15 cellular contexts compared by ENCODE assay signal in genomic region chr5:125044491-125045282, GRCh38.
DNase-seq lines count a peak whose midpoint lies in the region; ATAC-seq, FAIRE-seq and TF ChIP-seq lines count a peak whose summit lies in the region.
"Had no signal": no experiment of that assay in that cellular context is flagged by ENCODE, and none has a peak within 500 bp of the region (broad histone marks: within the 10 kb centered on the region; RNA-seq: fewer than 3 reads in every experiment).

No MANE protein-coding gene starts in this region.

- dilution Hi-C loops in endothelial cell of umbilical vein (cut with MboI; ENCODE audit: extremely low pct_ligation_motif_present, low sequenced_read_pairs) = no loop called here

- H3K4me1 ChIP-seq in BE2C = peaks cover 20% of the 10 kb centered on the region
- peaks cover 34% of the 10 kb centered on the region for H3K4me1 ChIP-seq in endothelial cell of umbilical vein (ENCODE audit: control insufficient read depth, extremely low read depth, insufficient read depth, low read length)

- POLR2A ChIA-PET in endothelial cell of umbilical vein (lab: Charles Lee) = no interaction called here

- H3K4me3 Mint-ChIP-seq in nephron progenitor cell = peak overlapping the region; percentile 11
- H3K4me3 Mint-ChIP-seq: activated CD8-positive, alpha-beta memory T cell treated with anti-CD3 and anti-CD28 coated beads, Interleukin-2, amount 10 ng/mL, durations not matched to agents 7 days and 5 days; activated naive CD4-positive, alpha-beta T cell treated with anti-CD3 and anti-CD28 coated beads for 36 hours; natural killer cell treated with Interleukin-12 subunit alpha and Interleukin-12 subunit beta and Interleukin-15 and Interleukin-18, amount 100 ng/mL, for 72 hours; WTC11 had no signal

- CTCF ChIA-PET in endothelial cell of umbilical vein (lab: Charles Lee) = interaction anchor here (1.3 to 1.7 kb wide), 2 partner anchors 30 to 297 kb away, joined by 3 read pairs; no protein-coding TSS in a partner anchor

- H3K36me3 Mint-ChIP-seq in nephron progenitor cell (ENCODE audit: low read depth) = peaks cover 2% of the 10 kb centered on the region
- H3K36me3 Mint-ChIP-seq in activated naive CD4-positive, alpha-beta T cell treated with anti-CD3 and anti-CD28 coated beads, Interleukin-2, amount 50 U/mL, for 72 hours = no peaks in the 10 kb centered on the region
- H3K36me3 Mint-ChIP-seq: activated CD8-positive, alpha-beta memory T cell treated with anti-CD3 and anti-CD28 coated beads, Interleukin-2, amount 10 ng/mL, durations not matched to agents 7 days and 5 days; natural killer cell treated with Interleukin-12 subunit alpha and Interleukin-12 subunit beta and Interleukin-15 and Interleukin-18, amount 100 ng/mL, for 72 hours; WTC11 had no signal

- H3K9me3 ChIP-seq in BE2C (no peaks in the 10 kb centered on the region), endothelial cell of umbilical vein (replicated peaks; ENCODE audit: control insufficient read depth, insufficient read depth, low read length) (no peaks in the 10 kb centered on the region)

- no peaks in the 10 kb centered on the region for H3K79me2 ChIP-seq in endothelial cell of umbilical vein (ENCODE audit: control insufficient read depth, insufficient read depth, low read length)

- H3K9me1 ChIP-seq in endothelial cell of umbilical vein (replicated peaks; ENCODE audit: control insufficient read depth, extremely low read depth, insufficient read depth, low read length) = no peaks in the 10 kb centered on the region

- no peaks in the 10 kb centered on the region for H3K27me3 Mint-ChIP-seq in nephron progenitor cell (ENCODE audit: low read depth, poor library complexity)
- H3K27me3 Mint-ChIP-seq: activated CD8-positive, alpha-beta memory T cell treated with anti-CD3 and anti-CD28 coated beads, Interleukin-2, amount 10 ng/mL, durations not matched to agents 7 days and 5 days had no signal

- ATAC-seq in activated naive CD4-positive, alpha-beta T cell treated with anti-CD3 and anti-CD28 coated beads, Interleukin-2, amount 50 U/mL, for 72 hours = no peak
- ATAC-seq: activated CD8-positive, alpha-beta memory T cell treated with anti-CD3 and anti-CD28 coated beads, Interleukin-2, amount 10 ng/mL, durations not matched to agents 7 days and 5 days; natural killer cell treated with Interleukin-12 subunit alpha and Interleukin-12 subunit beta and Interleukin-15 and Interleukin-18, amount 100 ng/mL, for 72 hours; WTC11 had no signal

- no peak for TF ChIP-seq POLR2A in endothelial cell of umbilical vein (IDR thresholded peaks at IDR 0.05; ENCODE audit: low read depth, low read length)

- no peaks in the 10 kb centered on the region for H3K27me3 ChIP-seq in BE2C
- H3K27me3 ChIP-seq in endothelial cell of umbilical vein (ENCODE audit: control insufficient read depth in 2 of 2, insufficient read depth in 2 of 2, low read length in 2 of 2) = no peaks in the 10 kb centered on the region

- no peak for TF ChIP-seq CTCF in BE2C (IDR thresholded peaks at IDR 0.05; ENCODE audit: low read depth, low read length)
- no peak for TF ChIP-seq CTCF in endothelial cell of umbilical vein (IDR thresholded peaks at IDR 0.05; ENCODE audit: extremely low read depth in 1 of 2, insufficient read depth in 1 of 2, low read depth in 1 of 2, low read length in 2 of 2)
- TF ChIP-seq CTCF in nephron progenitor cell (IDR thresholded peaks at IDR 0.05) = no peak

- H3K9ac ChIP-seq in endothelial cell of umbilical vein (replicated peaks; ENCODE audit: extremely low read depth, insufficient read depth, low read length) = no peak overlapping the region

- H3K9me3 Mint-ChIP-seq in nephron progenitor cell = peaks cover 2% of the 10 kb centered on the region
- peaks cover 0 to 5% of the 10 kb centered on the region in 2 donors for H3K9me3 Mint-ChIP-seq in activated naive CD4-positive, alpha-beta T cell treated with anti-CD3 and anti-CD28 coated beads, Interleukin-2, amount 50 U/mL, for 72 hours
- H3K9me3 Mint-ChIP-seq: activated naive CD4-positive, alpha-beta T cell treated with anti-CD3 and anti-CD28 coated beads for 36 hours; WTC11 had no signal

- peak; percentile 39 for FAIRE-seq in RCC 7860 (lab: Jason Lieb, UNC)
- FAIRE-seq in endothelial cell of umbilical vein (lab: Jason Lieb, UNC) = no peak

- no peaks in the 10 kb centered on the region for H4K20me1 ChIP-seq in endothelial cell of umbilical vein (replicated peaks; ENCODE audit: control insufficient read depth, extremely low read depth, insufficient read depth, low read length)

- intact Hi-C loops in endothelial cell of umbilical vein (cut with micrococcal nuclease) = loop anchor here (2.0 to 5.0 kb wide), 3 partner anchors 298 to 392 kb away; partner anchors contain the start of gene ZNF608
- intact Hi-C loops in posterior cingulate gyrus (cut with DNase I) = no loop called here

- DNase-seq in BE2C (no peak), RCC 7860 (ENCODE audit: low spot score) (peak; percentile 54), endothelial cell of umbilical vein (ENCODE audit: low read depth, low spot score) (no peak), nephron progenitor cell (no peak), posterior cingulate gyrus (no peak), NCI-H2081 (lab: John Stamatoyannopoulos, UW) (no peak), LoVo (ENCODE audit: low spot score) (no peak)
- no peak for DNase-seq in activated naive CD4-positive, alpha-beta T cell treated with anti-CD3 and anti-CD28 coated beads, Interleukin-2, amount 50 U/mL, for 72 hours (ENCODE audit: low spot score in 2 of 2)
- DNase-seq: activated CD8-positive, alpha-beta memory T cell treated with anti-CD3 and anti-CD28 coated beads, Interleukin-2, amount 10 ng/mL, durations not matched to agents 7 days and 5 days; activated naive CD4-positive, alpha-beta T cell treated with anti-CD3 and anti-CD28 coated beads for 36 hours; KG1; NCI-H1436; stimulated activated naive CD4-positive, alpha-beta T cell treated with Interleukin-2 at 50 U/mL for 16 hours had no signal

- no TSS peak for BruUV-seq in endothelial cell of umbilical vein (replicated peaks; lab: Mats Ljungman, UMichigan)

- H3K36me3 ChIP-seq in BE2C (no peaks in the 10 kb centered on the region), endothelial cell of umbilical vein (ENCODE audit: control insufficient read depth in 2 of 2, extremely low read depth in 1 of 2, insufficient read depth in 2 of 2, low read length in 2 of 2) (no peaks in the 10 kb centered on the region)

- H3K4me3 ChIP-seq in BE2C (ENCODE audit: low read depth, low read length) (peak overlapping the region; percentile 26), endothelial cell of umbilical vein (replicated peaks in 1 of 3; ENCODE audit: insufficient read depth in 1 of 3, low read depth in 1 of 3, low read length in 3 of 3) (no peak overlapping the region)

- peak overlapping the region; percentile 90 for H3K27ac Mint-ChIP-seq in nephron progenitor cell
- no peak overlapping the region for H3K27ac Mint-ChIP-seq in activated naive CD4-positive, alpha-beta T cell treated with anti-CD3 and anti-CD28 coated beads, Interleukin-2, amount 50 U/mL, for 72 hours
- H3K27ac Mint-ChIP-seq: activated CD8-positive, alpha-beta memory T cell treated with anti-CD3 and anti-CD28 coated beads, Interleukin-2, amount 10 ng/mL, durations not matched to agents 7 days and 5 days; activated naive CD4-positive, alpha-beta T cell treated with anti-CD3 and anti-CD28 coated beads for 36 hours; natural killer cell treated with Interleukin-12 subunit alpha and Interleukin-12 subunit beta and Interleukin-15 and Interleukin-18, amount 100 ng/mL, for 72 hours; WTC11 had no signal

- peak overlapping the region; percentile 10 for H3K27ac ChIP-seq in endothelial cell of umbilical vein (ENCODE audit: insufficient read depth, low read depth, low read length)

- H2AFZ ChIP-seq in endothelial cell of umbilical vein (ENCODE audit: low read depth, low read length) = no peak overlapping the region

- H3K4me2 ChIP-seq in endothelial cell of umbilical vein (ENCODE audit: insufficient read depth, low read length) = no peak overlapping the region

- H3K4me1 Mint-ChIP-seq in nephron progenitor cell = peaks cover 62% of the 10 kb centered on the region
- H3K4me1 Mint-ChIP-seq: activated CD8-positive, alpha-beta memory T cell treated with anti-CD3 and anti-CD28 coated beads, Interleukin-2, amount 10 ng/mL, durations not matched to agents 7 days and 5 days had no signal

TF ChIP-seq in endothelial cell of umbilical vein, 7 proteins besides CTCF, POLR2A, EP300 and RAD21:
- TF ChIP-seq EZH2 (IDR thresholded peaks at IDR 0.05; ENCODE audit: borderline replicate concordance, low read depth, low read length, severe bottlenecking) (no peak), JUN (IDR thresholded peaks at IDR 0.05; ENCODE audit: borderline replicate concordance, insufficient read depth, insufficient read length, low read depth) (no peak), MYC (IDR thresholded peaks at IDR 0.05; ENCODE audit: low read depth, low read length) (no peak), FOS (IDR thresholded peaks at IDR 0.05; ENCODE audit: borderline replicate concordance, insufficient read depth, low read length) (no peak), GATA2 (IDR thresholded peaks at IDR 0.05; ENCODE audit: insufficient read depth, insufficient read length, low read depth, low read length) (no peak), POLR2AphosphoS5 (IDR thresholded peaks at IDR 0.05; ENCODE audit: insufficient read depth, low read depth, low read length) (no peak)
- TF ChIP-seq, protein P1, sequence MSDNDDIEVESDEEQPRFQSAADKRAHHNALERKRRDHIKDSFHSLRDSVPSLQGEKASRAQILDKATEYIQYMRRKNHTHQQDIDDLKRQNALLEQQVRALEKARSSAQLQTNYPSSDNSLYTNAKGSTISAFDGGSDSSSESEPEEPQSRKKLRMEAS (IDR thresholded peaks at IDR 0.05; ENCODE audit: insufficient read depth, insufficient read length) = no peak
TF ChIP-seq in endothelial cell of umbilical vein: peak in this region for 0.
